ENCODE assay signal across 20 cellular contexts in genomic region chr3:130825762-130826297, GRCh38.
"Had no signal": no experiment of that assay in that cellular context is flagged by ENCODE, and none has a peak within 500 bp of the region (broad histone marks: within the 10 kb centered on the region; RNA-seq: fewer than 3 reads in every experiment).

No MANE protein-coding gene starts in this region.

- H3K4me3 ChIP-seq: coronary artery, lung, psoas muscle, skin epidermis had no signal

- H3K9me3 ChIP-seq: neutrophil, psoas muscle had no signal

- H3K27ac Mint-ChIP-seq: endodermal cell, nephron progenitor cell, type B pancreatic cell had no signal

- H3K4me1 Mint-ChIP-seq: endodermal cell; naive thymus-derived CD4-positive, alpha-beta T cell had no signal

- DNase-seq: effector CD4-positive, alpha-beta T cell; endodermal cell; erythroblast; kidney; left cardiac atrium; left ventricle myocardium superior; mesenchymal stem cell; naive thymus-derived CD4-positive, alpha-beta T cell; nephron progenitor cell; psoas muscle; retina; stimulated activated CD4-positive, alpha-beta T cell treated with anti-CD3 and anti-CD28 coated beads, Interleukin-12 subunit alpha, Interleukin-12 subunit beta, amount 100 ng/mL, for 4 hours; stimulated activated naive CD4-positive, alpha-beta T cell had no signal

- H3K4me1 ChIP-seq: psoas muscle had no signal

- H3K27ac ChIP-seq: coronary artery, foreskin keratinocyte, neutrophil, psoas muscle, skin epidermis had no signal

- H3K36me3 Mint-ChIP-seq: naive thymus-derived CD4-positive, alpha-beta T cell; type B pancreatic cell had no signal

- H3K9me3 Mint-ChIP-seq: endodermal cell; naive thymus-derived CD4-positive, alpha-beta T cell; nephron progenitor cell; type B pancreatic cell had no signal

- H3K36me3 ChIP-seq: neutrophil had no signal

- H3K4me3 Mint-ChIP-seq: endodermal cell; naive thymus-derived CD4-positive, alpha-beta T cell; nephron progenitor cell; type B pancreatic cell had no signal

- H3K27me3 ChIP-seq: foreskin keratinocyte, neutrophil had no signal

- ATAC-seq: left cardiac atrium; left ventricle myocardium superior; naive thymus-derived CD4-positive, alpha-beta T cell; psoas muscle; sciatic nerve had no signal
